Comparison of ENCODE assay signal across 16 cellular contexts in genomic region chr19:6228523-6229215, GRCh38. TPM values are rescaled to one million over a fixed set of nuclear protein-coding genes. Genes with fewer than 3 reads are reported as not detected.
DNase-seq lines count a peak whose midpoint lies in the region; ATAC-seq and TF ChIP-seq lines count a peak whose summit lies in the region.
"Had no signal": no experiment of that assay in that cellular context is flagged by ENCODE, and none has a peak within 500 bp of the region (broad histone marks: within the 10 kb centered on the region; RNA-seq: fewer than 3 reads in every experiment).

No MANE protein-coding gene starts in this region.

- H3K27ac ChIP-seq in HEK293 (ENCODE audit: extremely low read depth, low read depth, low read length) (no peak overlapping the region), layer of hippocampus (ENCODE audit: low read depth, low read length) (peak overlapping the region; percentile 21), upper lobe of right lung (no peak overlapping the region)
- H3K27ac ChIP-seq: GM23248, VCaP had no signal

- CTCF ChIA-PET in HEK293 (lab: Yijun Ruan, JAX): interaction anchor here (1.8 kb wide), 1 partner anchor 10 kb away, joined by 7 read pairs; no protein-coding TSS in a partner anchor

- no peak for TF ChIP-seq CTCF in HEK293 (tag by site-specific recombination; IDR thresholded peaks at IDR 0.05)
- no peak for TF ChIP-seq CTCF in astrocyte of the spinal cord (IDR thresholded peaks at IDR 0.05; ENCODE audit: low read depth, low read length)
- TF ChIP-seq CTCF in upper lobe of right lung (IDR thresholded peaks at IDR 0.05): no peak

- H3K4me1 ChIP-seq in HEK293 (ENCODE audit: control insufficient read depth, insufficient read depth, low read length): no peaks in the 10 kb centered on the region
- H3K4me1 ChIP-seq in upper lobe of right lung: peaks cover 20% of the 10 kb centered on the region

- intact Hi-C loops in upper lobe of right lung (cut with DNase I): loop anchor here (10.0 kb wide), 1 partner anchor 46 kb away; the partner anchor contains the start of gene MLLT1

- POLR2A ChIA-PET in HEK293 (lab: Yijun Ruan, JAX): no interaction called here

- H3K36me3 ChIP-seq in HEK293 (ENCODE audit: control insufficient read depth in 2 of 2, insufficient read depth in 1 of 2, low read length in 2 of 2) (peaks cover 0 to 48% of the 10 kb centered on the region in 2 experiments; a peak in 2 of 3 replicates), upper lobe of right lung (peaks cover 46% of the 10 kb centered on the region)

- ATAC-seq in upper lobe of right lung: no peak

- no peak overlapping the region for H3K4me3 ChIP-seq in HEK293 (ENCODE audit: low read depth, low read length)
- H3K4me3 ChIP-seq in astrocyte of the spinal cord (ENCODE audit: low read depth, low read length): no peak overlapping the region
- H3K4me3 ChIP-seq in upper lobe of right lung: no peak overlapping the region
- H3K4me3 ChIP-seq: GM23248 had no signal

- in situ Hi-C loops in astrocyte of the spinal cord (cut with HindIII; ENCODE audit: low sequenced_read_pairs) (loop anchor here (10.0 kb wide), 1 partner anchor 46 kb away; the partner anchor contains the start of gene MLLT1), ACHN (cut with HindIII; ENCODE audit: low pct_ligation_motif_present, low pct_unique_long_range_greater_than_20kb, low sequenced_read_pairs) (no loop called here)

- H3K27me3 ChIP-seq in layer of hippocampus (ENCODE audit: control insufficient read depth, insufficient read depth, low read length): no peaks in the 10 kb centered on the region
- no peaks in the 10 kb centered on the region for H3K27me3 ChIP-seq in upper lobe of right lung

- H3K9me3 ChIP-seq in HEK293 (ENCODE audit: control insufficient read depth, insufficient read depth, low read depth, low read length) (no peaks in the 10 kb centered on the region), upper lobe of right lung (no peaks in the 10 kb centered on the region)

- DNase-seq in astrocyte of the spinal cord (ENCODE audit: low read depth, low spot score): peak; percentile 37
- DNase-seq in upper lobe of right lung: peak; percentile 61
- no peak for DNase-seq in HuH-7 (ENCODE audit: low spot score)
- no peak for DNase-seq in ACHN
- no peak for DNase-seq in activated CD4-positive, alpha-beta T cell treated with anti-CD3 and anti-CD28 coated beads for 1 hour
- DNase-seq: activated CD4-positive, alpha-beta memory T cell treated with anti-CD3 and anti-CD28 coated beads for 36 hours; activated T-cell treated with anti-CD3 and anti-CD28 coated beads, Interleukin-2, amount 50 U/mL, for 24 hours; CD4-positive, CD25-positive, alpha-beta regulatory T cell; DND-41; GM23248; NCI-H187; NCI-H446 treated with DMSO at 0.1 percent for 48 hours; T-helper 1 cell had no signal

TF ChIP-seq in HEK293, 187 proteins besides CTCF, POLR2A, EP300 and RAD21:
- TF ChIP-seq ZBTB11 (tag by site-specific recombination; conservative IDR thresholded peaks at IDR 0.05; ENCODE audit: low read depth) (no peak), ZBTB21 (tag by site-specific recombination; IDR thresholded peaks at IDR 0.05) (no peak), ZNF423 (tag by site-specific recombination; IDR thresholded peaks at IDR 0.05) (no peak), SP7 (tag by site-specific recombination; IDR thresholded peaks at IDR 0.05) (no peak), ZNF133 (tag by site-specific recombination; IDR thresholded peaks at IDR 0.05) (no peak), ZIC2 (tag by site-specific recombination; IDR thresholded peaks at IDR 0.05) (peak; percentile 75), ZFHX2 (tag by site-specific recombination; conservative IDR thresholded peaks at IDR 0.05) (no peak), ZBTB1 (tag by site-specific recombination; IDR thresholded peaks at IDR 0.05) (no peak)

RNA-seq across cellular contexts. Expression of gene MLLT1, which starts 51.1 kb away (rescaled TPM):
- total RNA-seq in upper lobe of right lung: 73.4 TPM

Comparison
In these comparisons a context has a peak if more than half of its experiments do, and no peak if none do; other contexts are left out.
1. DNase-seq: peak in astrocyte of the spinal cord (single experiment) and upper lobe of right lung (single experiment); none in HuH-7 (single experiment), ACHN (single experiment) and activated CD4-positive, alpha-beta T cell treated with anti-CD3 and anti-CD28 coated beads for 1 hour (single experiment).